ENCODE assay signal across 24 cellular contexts in the genomic region with DNA sequence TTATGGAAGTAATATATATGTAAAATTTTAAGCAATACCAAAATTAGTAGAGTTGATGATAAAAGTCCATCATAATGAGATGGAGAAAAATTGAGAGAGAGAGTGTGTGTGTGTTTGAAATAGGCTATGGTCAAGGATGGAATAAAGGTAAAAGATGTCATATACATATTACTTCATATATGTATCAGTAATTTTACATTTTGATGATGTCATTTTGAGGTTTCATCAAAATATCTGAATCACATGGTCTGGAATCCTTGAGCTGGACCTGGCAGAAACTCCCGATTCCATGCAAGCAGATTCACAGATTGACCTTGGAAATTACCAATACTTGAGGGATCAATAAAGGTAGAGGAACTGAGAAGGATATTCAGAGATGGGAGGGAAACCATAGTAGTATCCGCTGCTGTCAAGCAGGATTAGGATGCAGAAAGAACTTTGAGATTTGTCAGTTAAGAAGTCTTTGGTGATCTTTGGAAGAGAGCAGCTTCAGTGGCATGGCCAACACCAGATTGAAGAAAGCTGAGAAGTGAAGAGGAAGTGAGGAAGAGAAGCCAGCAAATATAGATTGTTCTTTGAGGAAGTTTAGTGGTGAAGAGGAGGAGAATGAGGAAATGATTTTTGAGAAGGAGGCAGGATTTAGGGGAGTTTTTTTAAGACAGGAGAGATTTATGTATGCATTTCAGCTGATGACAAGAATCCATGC. TPM values are rescaled to one million over a fixed set of nuclear protein-coding genes. Genes with fewer than 3 reads are reported as not detected.
"Had no signal": no experiment of that assay in that cellular context is flagged by ENCODE, and none has a peak within 500 bp of the region (broad histone marks: within the 10 kb centered on the region; RNA-seq: fewer than 3 reads in every experiment).

No MANE protein-coding gene starts in this region.

- H3K27me3 ChIP-seq: gastrocnemius medialis, ovary, upper lobe of left lung had no signal

- H3K36me3 ChIP-seq: breast epithelium, gastrocnemius medialis, heart left ventricle, ovary, thoracic aorta, upper lobe of left lung had no signal

- H3K4me2 ChIP-seq: smooth muscle cell had no signal

- H3K9me3 ChIP-seq: breast epithelium, gastrocnemius medialis, heart left ventricle, ovary, thoracic aorta, upper lobe of left lung had no signal

- DNase-seq: activated CD4-positive, CD25-positive, alpha-beta regulatory T cell treated with anti-CD3 and anti-CD28 coated beads, Interleukin-2, amount 50 U/mL, for 72 hours; activated effector memory CD4-positive, alpha-beta T cell treated with anti-CD3 and anti-CD28 coated beads, Interleukin-2, amount 50 U/mL, for 16 hours; activated T-cell treated with anti-CD3 and anti-CD28 coated beads, Interleukin-2, amount 50 U/mL, for 72 hours; gastrocnemius medialis; heart left ventricle; left cardiac atrium; mesendoderm; naive thymus-derived CD8-positive, alpha-beta T cell; ovary; stimulated activated CD4-positive, alpha-beta T cell treated with anti-CD3 and anti-CD28 coated beads, Interleukin-4, amount 100 ng/mL, for 4 hours; T-helper 9 cell; upper lobe of left lung had no signal

- H3K4me1 ChIP-seq: breast epithelium, gastrocnemius medialis, heart left ventricle, upper lobe of left lung had no signal

- H3K4me3 ChIP-seq: breast epithelium, coronary artery, gastrocnemius medialis, heart left ventricle, ovary, smooth muscle cell, thoracic aorta, upper lobe of left lung had no signal

- H3K27ac ChIP-seq: breast epithelium, coronary artery, gastrocnemius medialis, heart left ventricle, ovary, thoracic aorta, upper lobe of left lung, VCaP had no signal

RNA-seq across cellular contexts. Expression of a gene that starts 21.5 kb away (rescaled TPM):
- total RNA-seq: activated CD8-positive, alpha-beta memory T cell treated with anti-CD3 and anti-CD28 coated beads for 36 hours; activated T-cell treated with anti-CD3 and anti-CD28 coated beads, Interleukin-2, amount 50 U/mL, for 72 hours; astrocyte; breast epithelium; gastrocnemius medialis; heart left ventricle; left cardiac atrium; lower leg skin; naive thymus-derived CD8-positive, alpha-beta T cell; pulmonary artery endothelial cell; sciatic nerve; smooth muscle cell; thoracic aorta had no signal
- polyA plus RNA-seq: adipose tissue; esophagus; heart left ventricle; naive thymus-derived CD8-positive, alpha-beta T cell; ovary; smooth muscle cell had no signal

RNA-seq across cellular contexts. Expression of a gene that starts 21.7 kb away (rescaled TPM):
- total RNA-seq: gastrocnemius medialis, thoracic aorta had no signal
- polyA plus RNA-seq: smooth muscle cell had no signal
